In the genomic region with DNA sequence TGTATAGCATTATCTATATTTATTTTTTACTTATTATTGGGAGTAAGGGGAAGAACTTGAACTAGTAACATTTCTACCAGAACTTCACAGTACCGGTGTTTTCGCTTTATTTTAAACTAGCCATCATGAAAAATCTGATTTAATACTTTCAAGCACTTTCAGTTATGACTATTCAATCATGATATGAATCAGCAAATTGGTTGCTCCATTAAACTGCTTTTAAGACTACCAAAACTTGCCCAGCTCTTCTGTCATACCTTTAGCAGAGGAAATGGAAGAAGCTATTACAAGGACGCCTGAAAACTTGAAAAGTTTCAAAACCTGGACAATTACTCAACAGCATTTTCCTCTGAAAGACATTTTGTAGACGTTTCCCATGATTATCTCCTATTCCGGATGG, we compare ENCODE assay signal across 9 cellular contexts. TPM values are rescaled to one million over a fixed set of nuclear protein-coding genes. Genes with fewer than 3 reads are reported as not detected.
DNase-seq lines count a peak whose midpoint lies in the region; ATAC-seq and TF ChIP-seq lines count a peak whose summit lies in the region.
"Had no signal": no experiment of that assay in that cellular context is flagged by ENCODE, and none has a peak within 500 bp of the region (broad histone marks: within the 10 kb centered on the region; RNA-seq: fewer than 3 reads in every experiment).

No MANE protein-coding gene starts in this region.

- in situ Hi-C loops in GM13977 (cut with MboI; ENCODE audit: low pct_unique_long_range_greater_than_20kb, low sequenced_read_pairs, unreplicated experiment) = no loop called here

- H3K9ac ChIP-seq in skeletal muscle tissue (ENCODE audit: low read depth in 1 of 3, low read length in 3 of 3) = peak overlapping the region; percentile 74 to 87 (median 84)

- H3K27ac ChIP-seq in SJSA1 (no peak overlapping the region), skeletal muscle tissue (ENCODE audit: low read depth, low read length) (peak overlapping the region; percentile 79)

- no peak for TF ChIP-seq CTCF in GM13977 (IDR thresholded peaks at IDR 0.05; ENCODE audit: extremely low read depth, insufficient read depth, missing control alignments)
- TF ChIP-seq CTCF in fibroblast of mammary gland (conservative IDR thresholded peaks at IDR 0.05; ENCODE audit: control insufficient read depth, insufficient read depth, low read depth, low read length) = no peak

- H3K27me3 ChIP-seq in SJSA1 (replicated peaks) (no peaks in the 10 kb centered on the region), skeletal muscle tissue (ENCODE audit: control insufficient read depth in 3 of 3, insufficient read depth in 3 of 3, low read length in 3 of 3) (no peaks in the 10 kb centered on the region)

- DNase-seq in GM13977 (ENCODE audit: low spot score) (peak; percentile 66), SJSA1 (ENCODE audit: low read depth in 1 of 2, low spot score in 2 of 2) (no peak), fibroblast of mammary gland (ENCODE audit: low read depth) (peak; percentile 39), NCI-H1105 (lab: John Stamatoyannopoulos, UW) (no peak), NCI-H1694 treated with DMSO at 0.1 percent for 48 hours (lab: John Stamatoyannopoulos, UW) (no peak), NCI-H2171 (lab: John Stamatoyannopoulos, UW) (no peak)
- DNase-seq: NCI-H526 treated with DMSO at 0.1 percent for 48 hours had no signal

- ATAC-seq in GM18511 (IDR thresholded peaks at IDR 0.05; ENCODE audit: unreplicated experiment) = no peak

- H3K9me3 ChIP-seq in SJSA1 (replicated peaks) = no peaks in the 10 kb centered on the region
- no peaks in the 10 kb centered on the region for H3K9me3 ChIP-seq in skeletal muscle tissue (ENCODE audit: control insufficient read depth in 3 of 3, low read length in 3 of 3)

- H3K36me3 ChIP-seq in SJSA1 (peaks cover 7% of the 10 kb centered on the region; the same call in 1 of the 2 replicates), skeletal muscle tissue (ENCODE audit: control insufficient read depth in 3 of 3, insufficient read depth in 3 of 3, low read length in 3 of 3) (no peaks in the 10 kb centered on the region)

- H3K4me1 ChIP-seq in SJSA1 (replicated peaks) (peaks cover 36% of the 10 kb centered on the region), skeletal muscle tissue (ENCODE audit: control insufficient read depth in 3 of 3, insufficient read depth in 3 of 3, low read length in 3 of 3) (peaks cover 9 to 30% (median 10%) of the 10 kb centered on the region in 3 donors)

- H3K4me3 ChIP-seq in SJSA1 (peak overlapping the region; percentile 70), fibroblast of mammary gland (ENCODE audit: control insufficient read depth, low read depth, low read length) (peak overlapping the region; percentile 65), skeletal muscle tissue (ENCODE audit: low read length in 3 of 3) (peak overlapping the region; percentile 76 to 80 (median 77))

RNA-seq across cellular contexts. Expression of gene JAZF1, which starts 2.1 kb away (rescaled TPM):
- total RNA-seq in SJSA1 (2014; rRNA removed; shearing (Covaris generic)) = 21.2 and 36.6 TPM in 2 replicates
- 7.3 TPM for total RNA-seq in skeletal muscle tissue

Comparison
In these comparisons a context has a peak if more than half of its experiments do, and no peak if none do; other contexts are left out.
1. DNase-seq: peak in GM13977 (single experiment) and fibroblast of mammary gland (single experiment); none in SJSA1 (0 of 2), NCI-H1105 (single experiment), NCI-H1694 treated with DMSO at 0.1 percent for 48 hours (single experiment) and NCI-H2171 (single experiment).
2. Peak in every context shown above with its lines, with median percentiles within 50 percentile points of each other: H3K4me3 ChIP-seq.